In genomic region chr14:20489093-20489994, GRCh38 we compare ENCODE assay signal across 10 cellular contexts. TPM values are rescaled to one million over a fixed set of nuclear protein-coding genes. Genes with fewer than 3 reads are reported as not detected.
DNase-seq lines count a peak whose midpoint lies in the region; ATAC-seq and TF ChIP-seq lines count a peak whose summit lies in the region.
"Had no signal": no experiment of that assay in that cellular context is flagged by ENCODE, and none has a peak within 500 bp of the region (broad histone marks: within the 10 kb centered on the region; RNA-seq: fewer than 3 reads in every experiment).

No MANE protein-coding gene starts in this region.

- no peaks in the 10 kb centered on the region for H3K36me3 ChIP-seq in mammary epithelial cell (ENCODE audit: insufficient read depth, low read length)
- H3K36me3 ChIP-seq in H7 (replicated peaks; ENCODE audit: control insufficient read depth, insufficient read depth, low read length), result no peaks in the 10 kb centered on the region
- H3K36me3 ChIP-seq: SJSA1 had no signal

- no peaks in the 10 kb centered on the region for H3K27me3 Mint-ChIP-seq in activated naive CD4-positive, alpha-beta T cell treated with anti-CD3 and anti-CD28 coated beads, Interleukin-2, amount 10 ng/mL, durations not matched to agents 7 days and 5 days
- H3K27me3 Mint-ChIP-seq in activated naive CD4-positive, alpha-beta T cell treated with anti-CD3 and anti-CD28 coated beads for 36 hours (ENCODE audit: low read depth), result no peaks in the 10 kb centered on the region

- no peaks in the 10 kb centered on the region for H3K9me3 ChIP-seq in mammary epithelial cell (replicated peaks; ENCODE audit: insufficient read depth, low read length)
- H3K9me3 ChIP-seq: SJSA1 had no signal

- no peaks in the 10 kb centered on the region for H3K9me3 Mint-ChIP-seq in activated naive CD4-positive, alpha-beta T cell treated with anti-CD3 and anti-CD28 coated beads, Interleukin-2, amount 10 ng/mL, durations not matched to agents 7 days and 5 days
- no peaks in the 10 kb centered on the region for H3K9me3 Mint-ChIP-seq in activated naive CD4-positive, alpha-beta T cell treated with anti-CD3 and anti-CD28 coated beads for 36 hours

- peaks cover 22% of the 10 kb centered on the region for H3K4me1 ChIP-seq in mammary epithelial cell (ENCODE audit: insufficient read depth, low read length)
- H3K4me1 ChIP-seq: SJSA1 had no signal

- dilution Hi-C loops in mammary epithelial cell (cut with HindIII; ENCODE audit: low sequenced_read_pairs), result no loop called here

- peaks cover 68% of the 10 kb centered on the region for H3K4me1 Mint-ChIP-seq in activated naive CD4-positive, alpha-beta T cell treated with anti-CD3 and anti-CD28 coated beads, Interleukin-2, amount 10 ng/mL, durations not matched to agents 7 days and 5 days
- H3K4me1 Mint-ChIP-seq in activated naive CD4-positive, alpha-beta T cell treated with anti-CD3 and anti-CD28 coated beads for 36 hours (ENCODE audit: low read depth), result peaks cover 57% of the 10 kb centered on the region

- H3K79me2 ChIP-seq in mammary epithelial cell (ENCODE audit: insufficient read depth, low read length), result no peaks in the 10 kb centered on the region

- peak overlapping the region; percentile 89 for H3K27ac ChIP-seq in HL-60 (replicated peaks)
- H3K27ac ChIP-seq in mammary epithelial cell (ENCODE audit: insufficient read depth, low read depth, low read length), result no peak overlapping the region
- H3K27ac ChIP-seq: SJSA1 had no signal

- peak overlapping the region; percentile 66 for H2AFZ ChIP-seq in mammary epithelial cell (ENCODE audit: low read depth, low read length)

- H3K27ac Mint-ChIP-seq in activated naive CD4-positive, alpha-beta T cell treated with anti-CD3 and anti-CD28 coated beads, Interleukin-2, amount 10 ng/mL, durations not matched to agents 7 days and 5 days, result peak overlapping the region; percentile 81
- no peak overlapping the region for H3K27ac Mint-ChIP-seq in activated naive CD4-positive, alpha-beta T cell treated with anti-CD3 and anti-CD28 coated beads for 36 hours

- intact Hi-C loops in activated naive CD4-positive, alpha-beta T cell treated with anti-CD3 and anti-CD28 coated beads for 36 hours (cut with micrococcal nuclease), result no loop called here
- intact Hi-C loops in mammary epithelial cell (cut with micrococcal nuclease), result no loop called here
- intact Hi-C loops in head of caudate nucleus (cut with DNase I), result no loop called here

- peaks cover 4% of the 10 kb centered on the region for H3K36me3 Mint-ChIP-seq in activated naive CD4-positive, alpha-beta T cell treated with anti-CD3 and anti-CD28 coated beads, Interleukin-2, amount 10 ng/mL, durations not matched to agents 7 days and 5 days
- H3K36me3 Mint-ChIP-seq in activated naive CD4-positive, alpha-beta T cell treated with anti-CD3 and anti-CD28 coated beads for 36 hours (ENCODE audit: low read depth), result no peaks in the 10 kb centered on the region

- no TSS peak for BruUV-seq in mammary epithelial cell (replicated peaks; lab: Mats Ljungman, UMichigan)

- H3K27me3 ChIP-seq in HL-60 (ENCODE audit: insufficient read depth, poor library complexity, severe bottlenecking), result no peaks in the 10 kb centered on the region
- no peaks in the 10 kb centered on the region for H3K27me3 ChIP-seq in mammary epithelial cell (ENCODE audit: insufficient read depth, low read length)
- no peaks in the 10 kb centered on the region for H3K27me3 ChIP-seq in H7 (ENCODE audit: control insufficient read depth, insufficient read depth, low read length)

- H3K4me3 Mint-ChIP-seq in activated naive CD4-positive, alpha-beta T cell treated with anti-CD3 and anti-CD28 coated beads, Interleukin-2, amount 10 ng/mL, durations not matched to agents 7 days and 5 days, result peak overlapping the region; percentile 16
- no peak overlapping the region for H3K4me3 Mint-ChIP-seq in activated naive CD4-positive, alpha-beta T cell treated with anti-CD3 and anti-CD28 coated beads for 36 hours

- DNase-seq in activated naive CD4-positive, alpha-beta T cell treated with anti-CD3 and anti-CD28 coated beads, Interleukin-2, amount 10 ng/mL, durations not matched to agents 7 days and 5 days, result peak; percentile 42
- no peak for DNase-seq in activated naive CD4-positive, alpha-beta T cell treated with anti-CD3 and anti-CD28 coated beads for 36 hours
- DNase-seq in HL-60 (ENCODE audit: low read depth in 1 of 2, low spot score in 1 of 2), result peak in 1 of 2 experiments; percentile 89
- peak; percentile 73 for DNase-seq in mammary epithelial cell
- no peak for DNase-seq in stimulated activated naive CD8-positive, alpha-beta T cell treated with anti-CD3 and anti-CD28 coated beads, Interleukin-15, Interleukin-2, amounts not matched to agents 100 U/mL and 50 U/mL, for 24 hours
- DNase-seq in head of caudate nucleus, result no peak
- no peak for DNase-seq in inferior parietal cortex (ENCODE audit: extremely low spot score)
- no peak for DNase-seq in H7

- no peak overlapping the region for H3K9ac ChIP-seq in mammary epithelial cell (ENCODE audit: insufficient read depth, low read length)

- in situ Hi-C loops in mammary epithelial cell (cut with MboI; ENCODE audit: low sequenced_read_pairs in 2 of 2), result no loop called here

- H4K20me1 ChIP-seq in mammary epithelial cell (ENCODE audit: insufficient read depth, low read length), result no peaks in the 10 kb centered on the region

- ATAC-seq in stimulated activated naive CD8-positive, alpha-beta T cell treated with anti-CD3 and anti-CD28 coated beads, Interleukin-15, Interleukin-2, amounts not matched to agents 100 U/mL and 50 U/mL, for 24 hours, result peak; percentile 73

- TF ChIP-seq CTCF in HL-60 (IDR thresholded peaks at IDR 0.05; ENCODE audit: insufficient read depth, low read length) (no peak), mammary epithelial cell (conservative IDR thresholded peaks at IDR 0.05 in 1 of 2, IDR thresholded peaks at IDR 0.05 in 1 of 2; ENCODE audit: extremely low read depth in 1 of 2, insufficient read depth in 1 of 2, low read depth in 1 of 2, low read length in 2 of 2) (no peak)

- 38% methylated on average over 6 of the region's 6 CpGs for WGBS in mammary epithelial cell (ENCODE audit: low coverage, missing lambda C conversion rate)

- H3K4me2 ChIP-seq in mammary epithelial cell (ENCODE audit: insufficient read depth, low read depth, low read length), result peak overlapping the region; percentile 55

- no peak overlapping the region for H3K4me3 ChIP-seq in HL-60 (replicated peaks; ENCODE audit: insufficient read depth, low read length)
- H3K4me3 ChIP-seq in mammary epithelial cell (replicated peaks in 1 of 3; ENCODE audit: insufficient read depth in 1 of 3, low read depth in 2 of 3, low read length in 3 of 3), result no peak overlapping the region
- no peak overlapping the region for H3K4me3 ChIP-seq in H7 (ENCODE audit: insufficient read depth, low read depth, low read length)
- H3K4me3 ChIP-seq: SJSA1 had no signal

- CTCF ChIA-PET in activated naive CD4-positive, alpha-beta T cell treated with anti-CD3 and anti-CD28 coated beads, Interleukin-2, amount 10 ng/mL, durations not matched to agents 7 days and 5 days (lab: Charles Lee), result interaction anchor here (0.7 to 3.1 kb wide), 3 partner anchors 75 to 145 kb away, joined by 3 to 12 read pairs (median 11); no protein-coding TSS in a partner anchor
- CTCF ChIA-PET in activated naive CD4-positive, alpha-beta T cell treated with anti-CD3 and anti-CD28 coated beads for 36 hours (lab: Charles Lee), result interaction anchor here (1.2 to 2.0 kb wide), 3 partner anchors 19 to 162 kb away, joined by 4 to 7 read pairs (median 6); partner anchors contain the start of gene PNP
- CTCF ChIA-PET in mammary epithelial cell (lab: Charles Lee; ENCODE audit: low non-redundant PET), result no interaction called here

RNA-seq across cellular contexts. Expression of gene RNASE10, which starts 16.0 kb away (rescaled TPM):
- under 1 TPM; 0.48 to 0.52 TPM for total RNA-seq in activated naive CD4-positive, alpha-beta T cell treated with anti-CD3 and anti-CD28 coated beads for 36 hours
- total RNA-seq in mammary epithelial cell, result under 1 TPM in 1 of 2 donors, not detected in 1; 0.68 TPM
- not detected for polyA plus RNA-seq in mammary epithelial cell
- polyA minus RNA-seq in mammary epithelial cell, result not detected
- total RNA-seq in H7 (2014; rRNA removed; shearing (Covaris generic)), result not detected in 2 replicates
- total RNA-seq: fibroblast of lung, SJSA1 had no signal
- polyA plus RNA-seq: fibroblast of lung had no signal

RNA-seq across cellular contexts. Expression of gene PNP, which starts 20.1 kb away (rescaled TPM):
- 100 to 1,000 TPM; 187 to 191 TPM for total RNA-seq in activated naive CD4-positive, alpha-beta T cell treated with anti-CD3 and anti-CD28 coated beads for 36 hours
- 100 to 1,000 TPM in 1 of 2 donors, 10 to 100 TPM in 1; 52.8 to 106 TPM for total RNA-seq in mammary epithelial cell
- polyA plus RNA-seq in mammary epithelial cell, result 256 TPM
- 121 TPM for polyA minus RNA-seq in mammary epithelial cell
- 244 and 255 TPM in 2 replicates for total RNA-seq in H7 (2014; rRNA removed; shearing (Covaris generic))

RNA-seq across cellular contexts. Expression of gene PIP4P1, which starts 28.1 kb away (rescaled TPM):
- total RNA-seq in activated naive CD4-positive, alpha-beta T cell treated with anti-CD3 and anti-CD28 coated beads for 36 hours, result 10 to 100 TPM; 31.6 to 32.3 TPM
- 10 to 100 TPM; 18.8 to 22.2 TPM for total RNA-seq in mammary epithelial cell
- polyA plus RNA-seq in mammary epithelial cell, result 27.0 TPM
- 42.9 TPM for polyA minus RNA-seq in mammary epithelial cell
- 33.6 and 36.1 TPM in 2 replicates for total RNA-seq in H7 (2014; rRNA removed; shearing (Covaris generic))

RNA-seq across cellular contexts. Expression of gene APEX1, which starts 34.3 kb away (rescaled TPM):
- total RNA-seq in activated naive CD4-positive, alpha-beta T cell treated with anti-CD3 and anti-CD28 coated beads for 36 hours, result 100 to 1,000 TPM; 187 to 190 TPM
- 100 to 1,000 TPM in 1 of 2 donors, 10 to 100 TPM in 1; 96.4 to 128 TPM for total RNA-seq in mammary epithelial cell
- 217 TPM for polyA plus RNA-seq in mammary epithelial cell
- polyA minus RNA-seq in mammary epithelial cell, result 200 TPM
- total RNA-seq in H7 (2014; rRNA removed; shearing (Covaris generic)), result 87.1 and 106 TPM in 2 replicates

RNA-seq across cellular contexts. Expression of gene OSGEP, which starts 34.7 kb away (rescaled TPM):
- total RNA-seq in activated naive CD4-positive, alpha-beta T cell treated with anti-CD3 and anti-CD28 coated beads for 36 hours, result 10 to 100 TPM; 35.7 to 36.8 TPM
- 10 to 100 TPM; 22.6 to 34.8 TPM for total RNA-seq in mammary epithelial cell
- polyA plus RNA-seq in mammary epithelial cell, result 28.1 TPM
- polyA minus RNA-seq in mammary epithelial cell, result 65.6 TPM
- total RNA-seq in H7 (2014; rRNA removed; shearing (Covaris generic)), result 58.4 and 62.6 TPM in 2 replicates

Comparison
In these comparisons a context has a peak if more than half of its experiments do, and no peak if none do; other contexts are left out.
1. DNase-seq: peak in activated naive CD4-positive, alpha-beta T cell treated with anti-CD3 and anti-CD28 coated beads, Interleukin-2, amount 10 ng/mL, durations not matched to agents 7 days and 5 days (single experiment) and mammary epithelial cell (single experiment); none in activated naive CD4-positive, alpha-beta T cell treated with anti-CD3 and anti-CD28 coated beads for 36 hours (single experiment), stimulated activated naive CD8-positive, alpha-beta T cell treated with anti-CD3 and anti-CD28 coated beads, Interleukin-15, Interleukin-2, amounts not matched to agents 100 U/mL and 50 U/mL, for 24 hours (single experiment), head of caudate nucleus (0 of 42), inferior parietal cortex (single experiment) and H7 (single experiment).